ENCODE assay signal across 30 cellular contexts in genomic region chr9:117821943-117822342, GRCh38.
"Had no signal": no experiment of that assay in that cellular context is flagged by ENCODE, and none has a peak within 500 bp of the region (broad histone marks: within the 10 kb centered on the region; RNA-seq: fewer than 3 reads in every experiment).

No MANE protein-coding gene starts in this region.

- DNase-seq: activated CD4-positive, alpha-beta T cell treated with anti-CD3 and anti-CD28 coated beads, Interleukin-2, amount 10 ng/mL, durations not matched to agents 24 days and 14 days; activated CD4-positive, alpha-beta T cell treated with anti-CD3 and anti-CD28 coated beads, Interleukin-2, amount 50 U/mL, for 4 hours; activated CD8-positive, alpha-beta T cell treated with anti-CD3 and anti-CD28 coated beads for 36 hours; activated effector memory CD4-positive, alpha-beta T cell treated with anti-CD3 and anti-CD28 coated beads, Interleukin-2, amount 50 U/mL, for 16 hours; activated naive CD4-positive, alpha-beta T cell; activated naive CD4-positive, alpha-beta T cell treated with anti-CD3 and anti-CD28 coated beads, Interleukin-2, amount 50 U/mL, for 16 hours; activated naive CD8-positive, alpha-beta T cell treated with anti-CD3 and anti-CD28 coated beads for 36 hours; activated T-cell treated with anti-CD3 and anti-CD28 coated beads, Interleukin-2, amount 50 U/mL, for 1 hour; activated T-cell treated with anti-CD3 and anti-CD28 coated beads, Interleukin-2, amount 50 U/mL, for 72 hours; amniotic stem cell; aorta; brain microvascular endothelial cell; central memory CD4-positive, alpha-beta T cell; Kasumi-1; KG1; MG63; NCI-H1048; NCI-H1105 treated with DMSO at 0.1 percent for 48 hours; NCI-H1436; NCI-H187; NCI-H2029 treated with DMSO at 0.1 percent for 48 hours; NCI-H2107; NCI-H2171; NCI-H510A; NCI-H526; NCI-H748 treated with DMSO at 0.1 percent for 48 hours; NK-92 treated with Interleukin-12 subunit alpha and Interleukin-12 subunit beta, amount 100 ng/mL, for 24 hours; OCI-M1; Right ventricle myocardium superior had no signal

- ATAC-seq: activated CD8-positive, alpha-beta T cell treated with anti-CD3 and anti-CD28 coated beads for 36 hours; activated T-cell treated with anti-CD3 and anti-CD28 coated beads, Interleukin-2, amount 50 U/mL, for 72 hours; activated T-helper 17 cell treated with anti-CD3 and anti-CD28 coated beads, Interleukin-2, amount 50 U/mL, for 72 hours had no signal
